Comparison of ENCODE assay signal across 17 cellular contexts in the genomic region with DNA sequence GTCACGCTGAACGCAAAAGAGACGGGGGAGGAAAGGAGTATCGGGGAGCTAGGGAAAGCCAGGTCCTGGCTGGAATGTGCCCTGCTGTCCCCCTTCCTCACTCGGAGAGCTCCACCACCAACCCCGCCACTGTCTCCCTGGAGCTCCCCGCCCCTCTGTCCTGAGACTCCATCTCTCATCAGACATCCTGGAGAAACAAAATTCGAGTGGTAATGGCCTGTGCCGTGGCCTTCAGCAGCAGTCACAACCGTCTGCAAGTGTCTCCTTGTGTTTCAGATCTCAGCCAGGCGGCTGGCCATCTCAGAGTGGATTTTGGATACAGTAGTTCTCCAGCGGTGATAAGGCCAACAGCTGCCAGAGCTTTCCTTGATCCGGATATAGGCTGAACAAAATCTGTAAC.
"Had no signal": no experiment of that assay in that cellular context is flagged by ENCODE, and none has a peak within 500 bp of the region (broad histone marks: within the 10 kb centered on the region; RNA-seq: fewer than 3 reads in every experiment).

No MANE protein-coding gene starts in this region.

- H3K9me3 Mint-ChIP-seq: activated CD4-positive, alpha-beta T cell treated with anti-CD3 and anti-CD28 coated beads, Interleukin-2, amount 10 ng/mL, durations not matched to agents 24 days and 14 days; activated CD8-positive, alpha-beta T cell treated with anti-CD3 and anti-CD28 coated beads for 36 hours; activated naive CD8-positive, alpha-beta T cell treated with anti-CD3 and anti-CD28 coated beads for 36 hours; activated T-helper 17 cell treated with anti-CD3 and anti-CD28 coated beads, Interleukin-2, amount 50 U/mL, for 72 hours; central memory CD8-positive, alpha-beta T cell; naive thymus-derived CD8-positive, alpha-beta T cell; stimulated activated naive B cell treated with anti-CD40 and anti-IgM and Interleukin-4, amounts not matched to agents 10 μg/mL and 1 μg/mL and 100 μg/mL, for 72 hours had no signal

- H3K4me1 Mint-ChIP-seq: activated CD4-positive, alpha-beta T cell treated with anti-CD3 and anti-CD28 coated beads, Interleukin-2, amount 10 ng/mL, durations not matched to agents 24 days and 14 days; activated naive CD8-positive, alpha-beta T cell treated with anti-CD3 and anti-CD28 coated beads for 36 hours; activated T-helper 17 cell treated with anti-CD3 and anti-CD28 coated beads, Interleukin-2, amount 50 U/mL, for 72 hours; central memory CD8-positive, alpha-beta T cell; naive thymus-derived CD8-positive, alpha-beta T cell had no signal

- DNase-seq: activated CD4-positive, alpha-beta T cell treated with anti-CD3 and anti-CD28 coated beads, Interleukin-2, amount 10 ng/mL, durations not matched to agents 24 days and 14 days; activated naive CD4-positive, alpha-beta T cell; activated naive CD8-positive, alpha-beta T cell treated with anti-CD3 and anti-CD28 coated beads for 36 hours; activated T-cell treated with anti-CD3 and anti-CD28 coated beads, Interleukin-2, amount 50 U/mL, for 1 hour; amniotic stem cell; effector CD8-positive, alpha-beta T cell; esophagus squamous epithelium; naive thymus-derived CD8-positive, alpha-beta T cell; stimulated activated naive B cell treated with anti-CD40 and anti-IgM and Interleukin-4, amounts not matched to agents 10 μg/mL and 1 μg/mL and 100 μg/mL, for 72 hours; T-helper 9 cell had no signal

- ATAC-seq: activated CD8-positive, alpha-beta T cell treated with anti-CD3 and anti-CD28 coated beads for 36 hours; activated T-helper 17 cell treated with anti-CD3 and anti-CD28 coated beads, Interleukin-2, amount 50 U/mL, for 72 hours; naive thymus-derived CD8-positive, alpha-beta T cell had no signal

- H3K27me3 ChIP-seq: brain microvascular endothelial cell, esophagus squamous epithelium, upper lobe of right lung had no signal

- H3K4me1 ChIP-seq: upper lobe of right lung had no signal

- H3K27me3 Mint-ChIP-seq: activated CD4-positive, alpha-beta T cell treated with anti-CD3 and anti-CD28 coated beads, Interleukin-2, amount 10 ng/mL, durations not matched to agents 24 days and 14 days; activated CD8-positive, alpha-beta T cell treated with anti-CD3 and anti-CD28 coated beads for 36 hours; activated naive CD8-positive, alpha-beta T cell treated with anti-CD3 and anti-CD28 coated beads for 36 hours had no signal

- H3K4me3 ChIP-seq: esophagus squamous epithelium, thoracic aorta, upper lobe of right lung had no signal

- H3K36me3 Mint-ChIP-seq: activated naive CD8-positive, alpha-beta T cell treated with anti-CD3 and anti-CD28 coated beads for 36 hours; naive thymus-derived CD8-positive, alpha-beta T cell; stimulated activated naive B cell treated with anti-CD40 and anti-IgM and Interleukin-4, amounts not matched to agents 10 μg/mL and 1 μg/mL and 100 μg/mL, for 72 hours had no signal

- H3K27ac Mint-ChIP-seq: activated CD4-positive, alpha-beta T cell treated with anti-CD3 and anti-CD28 coated beads, Interleukin-2, amount 10 ng/mL, durations not matched to agents 24 days and 14 days; activated CD8-positive, alpha-beta T cell treated with anti-CD3 and anti-CD28 coated beads for 36 hours; activated naive CD8-positive, alpha-beta T cell treated with anti-CD3 and anti-CD28 coated beads for 36 hours; activated T-helper 17 cell treated with anti-CD3 and anti-CD28 coated beads, Interleukin-2, amount 50 U/mL, for 72 hours; naive thymus-derived CD8-positive, alpha-beta T cell; stimulated activated naive B cell treated with anti-CD40 and anti-IgM and Interleukin-4, amounts not matched to agents 10 μg/mL and 1 μg/mL and 100 μg/mL, for 72 hours had no signal

- H3K9me3 ChIP-seq: esophagus squamous epithelium, thoracic aorta, upper lobe of right lung had no signal

- H3K36me3 ChIP-seq: brain microvascular endothelial cell, esophagus squamous epithelium, thoracic aorta, upper lobe of right lung had no signal

- FAIRE-seq: endothelial cell of umbilical vein had no signal

- H3K4me3 Mint-ChIP-seq: activated CD4-positive, alpha-beta T cell treated with anti-CD3 and anti-CD28 coated beads, Interleukin-2, amount 10 ng/mL, durations not matched to agents 24 days and 14 days; activated CD8-positive, alpha-beta T cell treated with anti-CD3 and anti-CD28 coated beads for 36 hours; activated naive CD8-positive, alpha-beta T cell treated with anti-CD3 and anti-CD28 coated beads for 36 hours; activated T-helper 17 cell treated with anti-CD3 and anti-CD28 coated beads, Interleukin-2, amount 50 U/mL, for 72 hours; central memory CD8-positive, alpha-beta T cell; naive thymus-derived CD8-positive, alpha-beta T cell; stimulated activated naive B cell treated with anti-CD40 and anti-IgM and Interleukin-4, amounts not matched to agents 10 μg/mL and 1 μg/mL and 100 μg/mL, for 72 hours had no signal

- H3K27ac ChIP-seq: brain microvascular endothelial cell, esophagus squamous epithelium, thoracic aorta, upper lobe of right lung had no signal
